Comparison of ENCODE assay signal across 8 cellular contexts in the genomic region with DNA sequence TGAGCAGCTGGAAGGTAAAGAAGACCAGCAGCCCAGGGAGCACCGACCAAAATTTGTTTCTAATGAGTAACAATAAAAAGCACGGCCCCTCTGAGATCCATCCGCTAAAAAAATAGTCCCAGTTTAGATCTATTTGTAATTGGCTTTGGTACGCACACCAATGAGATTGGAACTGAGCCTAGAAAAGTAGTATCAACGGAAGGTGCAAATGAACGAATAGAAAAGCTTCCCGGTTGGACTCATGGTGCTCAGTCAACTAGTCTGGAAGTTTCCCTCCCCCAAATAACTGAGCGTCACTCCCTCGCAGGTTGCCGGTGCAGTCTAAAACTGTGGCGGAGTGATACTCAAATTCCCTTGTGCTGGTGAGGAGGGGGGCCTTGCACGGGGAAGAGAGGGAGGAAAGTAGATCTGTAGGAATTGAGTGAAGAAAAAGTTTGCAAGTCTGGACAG. TPM values are rescaled to one million over a fixed set of nuclear protein-coding genes. Genes with fewer than 3 reads are reported as not detected.
A peak's percentile ranks its signal among the peaks of the same experiment; 100 is the strongest.
DNase-seq lines count a peak whose midpoint lies in the region; ATAC-seq, FAIRE-seq and TF ChIP-seq lines count a peak whose summit lies in the region.

TSS of gene COL4A5 (plus strand) at position 405 of the 450 bp plus-strand sequence. CDS start 288 bp downstream, outside the sequence.

- peak within 1 kb of the TSS; percentile 80 for H2AFZ ChIP-seq in astrocyte (ENCODE audit: low read depth, low read length)

- no peaks in the 10 kb centered on the region for H4K20me1 ChIP-seq in astrocyte (ENCODE audit: insufficient read depth, low read length)

- TF ChIP-seq CTCF in astrocyte (IDR thresholded peaks at IDR 0.05; ENCODE audit: insufficient read depth, low read depth, low read length): no peak
- TF ChIP-seq CTCF in right atrium auricular region (IDR thresholded peaks at IDR 0.05): no peak
- no peak for TF ChIP-seq CTCF in progenitor cell of endocrine pancreas (IDR thresholded peaks at IDR 0.05; ENCODE audit: unreplicated experiment)
- TF ChIP-seq CTCF in natural killer cell (IDR thresholded peaks at IDR 0.05): no peak

- H3K4me2 ChIP-seq in astrocyte (ENCODE audit: low read length): peak within 1 kb of the TSS; percentile 96

- peaks cover 12% of the 10 kb centered on the region for H3K4me1 ChIP-seq in astrocyte (ENCODE audit: insufficient read depth, low read length)
- no peaks in the 10 kb centered on the region for H3K4me1 ChIP-seq in right atrium auricular region

- no peaks in the 10 kb centered on the region for H3K36me3 Mint-ChIP-seq in astrocyte (ENCODE audit: low read depth, unreplicated experiment)
- H3K36me3 Mint-ChIP-seq in progenitor cell of endocrine pancreas (ENCODE audit: insufficient read depth): peaks cover 7% of the 10 kb centered on the region
- H3K36me3 Mint-ChIP-seq in natural killer cell: peaks cover 10% of the 10 kb centered on the region

- peak within 1 kb of the TSS; percentile 90 for H3K9ac ChIP-seq in astrocyte (ENCODE audit: low read length)

- intact Hi-C loops in natural killer cell (cut with micrococcal nuclease): no loop called here

- H3K36me3 ChIP-seq in astrocyte (ENCODE audit: insufficient read depth, low read length) (no peaks in the 10 kb centered on the region), right atrium auricular region (no peaks in the 10 kb centered on the region)

- H3K27ac ChIP-seq in astrocyte (ENCODE audit: low read depth, low read length) (peak within 1 kb of the TSS; percentile 73), right atrium auricular region (peak within 1 kb of the TSS; percentile 64 to 73)

- no peak for FAIRE-seq in GM12892 (lab: Jason Lieb, UNC)
- no peak for FAIRE-seq in astrocyte (lab: Jason Lieb, UNC)

- H3K4me3 Mint-ChIP-seq in astrocyte (ENCODE audit: unreplicated experiment) (peak within 1 kb of the TSS; percentile 97), progenitor cell of endocrine pancreas (ENCODE audit: low read depth) (peak within 1 kb of the TSS; percentile 100), natural killer cell (no peak within 1 kb of the TSS)

- H3K79me2 ChIP-seq in astrocyte (ENCODE audit: insufficient read depth, low read length): peaks cover 38% of the 10 kb centered on the region

- ATAC-seq in natural killer cell (no peak), GM21367 (IDR thresholded peaks at IDR 0.05; ENCODE audit: unreplicated experiment) (no peak)

- H3K9me3 ChIP-seq in astrocyte (ENCODE audit: insufficient read depth, low read depth, low read length): no peaks in the 10 kb centered on the region
- H3K9me3 ChIP-seq in right atrium auricular region: peaks cover 0 to 3% of the 10 kb centered on the region in 2 donors

- TF ChIP-seq POLR2A in GM12892 (IDR thresholded peaks at IDR 0.05; ENCODE audit: low read depth, low read length): no peak

- H3K27me3 ChIP-seq in astrocyte (ENCODE audit: insufficient read depth, low read length) (no peaks in the 10 kb centered on the region), right atrium auricular region (no peaks in the 10 kb centered on the region)

- H3K27me3 Mint-ChIP-seq in astrocyte (ENCODE audit: low read depth, unreplicated experiment) (no peaks in the 10 kb centered on the region), progenitor cell of endocrine pancreas (no peaks in the 10 kb centered on the region), natural killer cell (ENCODE audit: low read depth in 2 of 2) (peaks cover 9 to 36% of the 10 kb centered on the region in 2 donors)

- H3K27ac Mint-ChIP-seq in astrocyte (ENCODE audit: unreplicated experiment) (peak within 1 kb of the TSS; percentile 90), progenitor cell of endocrine pancreas (peak within 1 kb of the TSS; percentile 97), natural killer cell (no peak within 1 kb of the TSS)

- H3K9me3 Mint-ChIP-seq in astrocyte (ENCODE audit: unreplicated experiment) (no peaks in the 10 kb centered on the region), progenitor cell of endocrine pancreas (ENCODE audit: low read depth) (no peaks in the 10 kb centered on the region), natural killer cell (peaks cover 0 to 2% of the 10 kb centered on the region in 2 donors)

- H3K4me1 Mint-ChIP-seq in astrocyte (ENCODE audit: low read depth, unreplicated experiment): peaks cover 8% of the 10 kb centered on the region
- peaks cover 49% of the 10 kb centered on the region for H3K4me1 Mint-ChIP-seq in progenitor cell of endocrine pancreas (ENCODE audit: low read depth)
- H3K4me1 Mint-ChIP-seq in natural killer cell: no peaks in the 10 kb centered on the region

- H3K4me3 ChIP-seq in astrocyte (ENCODE audit: insufficient read depth, low read depth, low read length) (peak within 1 kb of the TSS; percentile 80), right atrium auricular region (peak within 1 kb of the TSS; percentile 42 to 51)

- DNase-seq in GM12892 (ENCODE audit: insufficient read length) (peak; percentile 2), NCI-H2171 (lab: John Stamatoyannopoulos, UW) (peak; percentile 4), astrocyte (ENCODE audit: low read depth) (peak; percentile 94), right atrium auricular region (ENCODE audit: low spot score) (no peak), progenitor cell of endocrine pancreas (ENCODE audit: low spot score, unreplicated experiment) (peak; percentile 51), natural killer cell (no peak), SHP77 (lab: John Stamatoyannopoulos, UW) (no peak)

RNA-seq across cellular contexts. Expression of gene COL4A5, which starts in this region (rescaled TPM):
- 0.15 TPM for polyA plus RNA-seq in GM12892 (2012; ENCODE audit: missing spikeins)
- 57.1 and 57.9 TPM in 2 replicates for total RNA-seq in astrocyte
- total RNA-seq in right atrium auricular region: 10 to 100 TPM in 1 of 2 donors, 1 to 10 TPM in 1; 6.5 to 35.5 TPM
- 276 and 291 TPM in 2 replicates for total RNA-seq in progenitor cell of endocrine pancreas
- not detected for total RNA-seq in natural killer cell

Comparison
In these comparisons a context has a peak if more than half of its experiments do, and no peak if none do; other contexts are left out.
1. RNA of gene COL4A5 (total RNA-seq): 276 to 291 TPM in progenitor cell of endocrine pancreas, 57.1 to 57.9 TPM in astrocyte and 6.5 to 35.5 TPM in right atrium auricular region; not detected in natural killer cell; every median in the first group is over 4 times any median in the second.
2. DNase-seq: peak in GM12892 (single experiment), NCI-H2171 (single experiment), astrocyte (single experiment) and progenitor cell of endocrine pancreas (single experiment); none in right atrium auricular region (single experiment), natural killer cell (single experiment) and SHP77 (0 of 2).
3. H3K27ac Mint-ChIP-seq: peak in astrocyte (single experiment) and progenitor cell of endocrine pancreas (single experiment); none in natural killer cell (0 of 2).